1 cellular context compared by ENCODE assay signal in the genomic region with DNA sequence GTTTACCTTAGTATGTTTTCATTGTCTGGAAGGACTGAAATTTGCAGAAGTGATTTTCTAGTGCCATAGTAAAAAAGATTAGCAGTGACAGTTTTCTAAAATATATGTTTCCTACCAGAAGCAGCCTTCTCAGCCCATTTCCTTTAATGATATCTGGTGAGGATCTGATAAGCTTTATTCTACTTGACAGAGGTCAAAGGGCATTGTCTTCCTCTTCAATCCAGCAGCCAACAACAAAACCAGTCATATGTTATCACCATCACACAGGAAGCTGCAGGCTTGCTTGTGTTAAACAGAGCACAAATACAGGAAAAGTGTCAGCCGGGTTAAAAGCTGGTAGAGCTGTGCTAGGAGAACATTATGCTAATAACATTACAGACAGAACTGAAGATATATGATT.
TF ChIP-seq lines count a peak whose summit lies in the region.

No MANE protein-coding gene starts in this region.

TF ChIP-seq in endothelial cell of umbilical vein, 7 proteins besides CTCF, POLR2A, EP300 and RAD21 (continued from another document):
- TF ChIP-seq POLR2AphosphoS5 (IDR thresholded peaks at IDR 0.05; ENCODE audit: insufficient read depth, low read depth, low read length) = peak; percentile 91
- peak; percentile 80 for TF ChIP-seq JUN (IDR thresholded peaks at IDR 0.05; ENCODE audit: borderline replicate concordance, insufficient read depth, insufficient read length, low read depth)
- TF ChIP-seq GATA2 (IDR thresholded peaks at IDR 0.05; ENCODE audit: insufficient read depth, insufficient read length, low read depth, low read length) = peak; percentile 100
